In the genomic region with DNA sequence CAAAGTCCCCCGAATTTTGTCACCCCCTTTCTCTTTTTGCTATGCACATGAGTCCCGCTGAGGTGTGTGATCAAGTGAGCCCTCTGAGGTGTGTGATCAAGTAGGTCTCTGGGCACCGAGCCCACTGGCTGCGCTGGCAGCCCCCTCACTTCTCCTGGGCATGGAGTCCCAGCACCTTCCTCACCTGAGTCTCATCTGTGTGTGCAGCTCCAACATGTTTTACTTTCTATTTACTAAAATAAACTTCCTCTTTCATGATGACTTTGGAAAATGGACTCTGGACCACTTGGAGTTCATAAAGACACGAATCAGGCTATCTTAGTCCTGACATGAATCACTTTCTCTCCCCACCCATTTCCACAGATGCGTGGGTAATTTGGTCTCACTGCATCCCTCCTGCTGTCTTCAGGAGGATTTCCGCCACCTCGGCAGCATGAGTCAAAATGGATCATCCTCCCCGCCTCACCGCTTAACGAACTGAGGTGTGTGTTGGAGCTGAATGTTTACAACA, we compare ENCODE assay signal across 10 cellular contexts. TPM values are rescaled to one million over a fixed set of nuclear protein-coding genes. Genes with fewer than 3 reads are reported as not detected.
A peak's percentile ranks its signal among the peaks of the same experiment; 100 is the strongest.
DNase-seq lines count a peak whose midpoint lies in the region; ATAC-seq and FAIRE-seq lines count a peak whose summit lies in the region.
"Had no signal": no experiment of that assay in that cellular context is flagged by ENCODE, and none has a peak within 500 bp of the region (broad histone marks: within the 10 kb centered on the region; RNA-seq: fewer than 3 reads in every experiment).

No MANE protein-coding gene starts in this region.

- H3K9me3 ChIP-seq in BLaER1 = no peaks in the 10 kb centered on the region

- H4K20me1 ChIP-seq in BLaER1 = no peaks in the 10 kb centered on the region

- H3K4me2 ChIP-seq in BLaER1 = peak overlapping the region; percentile 84

- FAIRE-seq in GM19239 (lab: Jason Lieb, UNC) = peak; percentile 98
- no peak for FAIRE-seq in frontal cortex (lab: Jason Lieb, UNC)

- no peak for DNase-seq in GM19239 (ENCODE audit: insufficient read length, low spot score)
- peak; percentile 17 for DNase-seq in activated T-helper 1 cell treated with Interleukin-2 at 50 U/mL for 16 hours (ENCODE audit: low read depth)
- no peak for DNase-seq in medulla oblongata (ENCODE audit: extremely low spot score)
- no peak for DNase-seq in frontal cortex (ENCODE audit: low spot score in 2 of 2)
- no peak for DNase-seq in SK-N-DZ (ENCODE audit: low spot score)
- DNase-seq in OCI-M2 (lab: John Stamatoyannopoulos, UW; ENCODE audit: unreplicated experiment) = no peak
- DNase-seq: mammary epithelial cell, NCI-H2029 had no signal

- H3K27ac ChIP-seq in BLaER1 = no peak overlapping the region

- H3K4me3 ChIP-seq in BLaER1 = no peak overlapping the region

- H3K27me3 ChIP-seq in BLaER1 = no peaks in the 10 kb centered on the region

- peaks cover 47% of the 10 kb centered on the region for H3K4me1 ChIP-seq in BLaER1

- no peak overlapping the region for H3K9ac ChIP-seq in BLaER1

- ATAC-seq in HG03460 (IDR thresholded peaks at IDR 0.05; ENCODE audit: unreplicated experiment) = peak; percentile 48

- no peaks in the 10 kb centered on the region for H3K36me3 ChIP-seq in BLaER1

RNA-seq across cellular contexts. Expression of gene PRDM1, which starts 39.8 kb away (rescaled TPM):
- total RNA-seq in frontal cortex = 1.6 TPM
- not detected in 2 replicates for polyA plus RNA-seq in SK-N-DZ (2014; cell fraction: cytosol; rRNA removed)
- polyA plus RNA-seq in SK-N-DZ (2014; cell fraction: nucleus; rRNA removed) = not detected in 2 replicates
